12 cellular contexts compared by ENCODE assay signal in the genomic region with DNA sequence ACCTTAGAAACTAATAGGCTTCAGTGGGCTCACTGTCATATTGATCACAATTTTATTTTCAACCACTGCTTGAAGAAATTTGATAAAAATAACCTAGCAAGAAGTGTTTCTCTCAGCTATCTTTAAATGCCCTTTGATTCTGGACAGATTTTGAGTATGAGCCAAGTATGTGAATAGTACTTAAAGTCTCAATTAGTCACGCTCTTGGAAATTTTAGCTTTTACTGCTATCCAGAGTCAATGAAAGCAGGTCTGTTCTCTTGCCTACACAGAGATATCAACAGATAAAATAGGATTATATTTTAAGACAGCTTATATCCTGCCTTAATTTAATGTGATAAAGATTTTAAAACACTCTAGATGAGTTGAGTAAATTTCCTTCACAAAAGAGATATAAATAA.
"Had no signal": no experiment of that assay in that cellular context is flagged by ENCODE, and none has a peak within 500 bp of the region (broad histone marks: within the 10 kb centered on the region; RNA-seq: fewer than 3 reads in every experiment).

No MANE protein-coding gene starts in this region.

- H3K4me3 ChIP-seq: lung, neural progenitor cell, testis, upper lobe of left lung had no signal

- DNase-seq: activated CD4-positive, alpha-beta T cell treated with anti-CD3 and anti-CD28 coated beads, Interleukin-2, amount 10 ng/mL, durations not matched to agents 24 days and 14 days; activated CD4-positive, CD25-positive, alpha-beta regulatory T cell; activated CD8-positive, alpha-beta memory T cell treated with anti-CD3 and anti-CD28 coated beads, Interleukin-2, amount 50 U/mL, for 48 hours; activated gamma-delta T cell treated with Interleukin-2 at 50 U/mL for 16 hours; activated naive CD8-positive, alpha-beta T cell treated with anti-CD3 and anti-CD28 coated beads for 36 hours; activated T-cell treated with anti-CD3 and anti-CD28 coated beads, Interleukin-2, amount 50 U/mL, for 72 hours; aorta; naive B cell; testis; upper lobe of left lung had no signal
